1 cellular context compared by ENCODE assay signal in genomic region chr11:10599388-10600175, GRCh38.
TF ChIP-seq lines count a peak whose summit lies in the region.

No MANE protein-coding gene starts in this region.

TF ChIP-seq in GM12878, 131 proteins besides CTCF, POLR2A, EP300 and RAD21:
- TF ChIP-seq ZNF207 (IDR thresholded peaks at IDR 0.05; ENCODE audit: borderline replicate concordance) (no peak), ZNF384 (IDR thresholded peaks at IDR 0.05; ENCODE audit: borderline replicate concordance, low read depth, low read length) (no peak)
